8 cellular contexts compared by ENCODE assay signal in genomic region chr6:169589699-169590257, GRCh38.
DNase-seq lines count a peak whose midpoint lies in the region; ATAC-seq and TF ChIP-seq lines count a peak whose summit lies in the region.

No MANE protein-coding gene starts in this region.

- peak overlapping the region; percentile 32 for H3K27ac ChIP-seq in lower lobe of right lung

- ATAC-seq in activated T-cell treated with anti-CD3 and anti-CD28 coated beads, Interleukin-2, amount 50 U/mL, for 72 hours (replicated peaks in 1 of 2) = peak; percentile 98
- ATAC-seq in HG03025 (IDR thresholded peaks at IDR 0.05; ENCODE audit: low FRiP score, unreplicated experiment) (peak; percentile 87), lower lobe of right lung (peak; percentile 35 to 52), Right ventricle myocardium superior (ENCODE audit: poor library complexity) (no peak)

- H3K9me3 ChIP-seq in lower lobe of right lung = no peaks in the 10 kb centered on the region

- peaks cover 0 to 5% of the 10 kb centered on the region in 2 donors for H3K36me3 Mint-ChIP-seq in activated T-cell treated with anti-CD3 and anti-CD28 coated beads, Interleukin-2, amount 50 U/mL, for 72 hours (ENCODE audit: insufficient read depth in 2 of 2)
- peaks cover 7% of the 10 kb centered on the region for H3K36me3 Mint-ChIP-seq in type B pancreatic cell

- H3K4me3 Mint-ChIP-seq in activated T-cell treated with anti-CD3 and anti-CD28 coated beads, Interleukin-2, amount 50 U/mL, for 72 hours = peak overlapping the region; percentile 50 to 60
- no peak overlapping the region for H3K4me3 Mint-ChIP-seq in type B pancreatic cell

- peak overlapping the region; percentile 74 for H3K27ac Mint-ChIP-seq in activated T-cell treated with anti-CD3 and anti-CD28 coated beads, Interleukin-2, amount 50 U/mL, for 72 hours
- no peak overlapping the region for H3K27ac Mint-ChIP-seq in type B pancreatic cell

- H3K27me3 ChIP-seq in lower lobe of right lung (ENCODE audit: low read depth) = no peaks in the 10 kb centered on the region

- peak; percentile 12 to 27 for DNase-seq in activated T-cell treated with anti-CD3 and anti-CD28 coated beads, Interleukin-2, amount 50 U/mL, for 72 hours
- no peak for DNase-seq in activated T-cell treated with anti-CD3 and anti-CD28 coated beads, Interleukin-2, amount 50 U/mL, for 48 hours
- peak; percentile 79 for DNase-seq in SW480 (ENCODE audit: low spot score)
- DNase-seq in lower lobe of right lung = no peak
- no peak for DNase-seq in type B pancreatic cell (ENCODE audit: extremely low spot score, unreplicated experiment)
- DNase-seq in Right ventricle myocardium superior = no peak
- DNase-seq in nucleus accumbens (lab: John Stamatoyannopoulos, UW) = no peak

- H3K4me3 ChIP-seq in lower lobe of right lung = no peak overlapping the region

- peaks cover 28% of the 10 kb centered on the region for H3K4me1 Mint-ChIP-seq in activated T-cell treated with anti-CD3 and anti-CD28 coated beads, Interleukin-2, amount 50 U/mL, for 72 hours (ENCODE audit: low read depth)
- H3K4me1 Mint-ChIP-seq in type B pancreatic cell (ENCODE audit: unreplicated experiment) = no peaks in the 10 kb centered on the region

- no peaks in the 10 kb centered on the region for H3K27me3 Mint-ChIP-seq in activated T-cell treated with anti-CD3 and anti-CD28 coated beads, Interleukin-2, amount 50 U/mL, for 72 hours (ENCODE audit: low read depth)
- H3K27me3 Mint-ChIP-seq in type B pancreatic cell = no peaks in the 10 kb centered on the region

- H3K36me3 ChIP-seq in lower lobe of right lung = no peaks in the 10 kb centered on the region

- TF ChIP-seq CTCF in lower lobe of right lung (IDR thresholded peaks at IDR 0.05) (no peak), type B pancreatic cell (conservative IDR thresholded peaks at IDR 0.05) (no peak)

- H3K4me1 ChIP-seq in lower lobe of right lung = peaks cover 6% of the 10 kb centered on the region

- H3K9me3 Mint-ChIP-seq in activated T-cell treated with anti-CD3 and anti-CD28 coated beads, Interleukin-2, amount 50 U/mL, for 72 hours = peaks cover 0 to 3% of the 10 kb centered on the region in 2 donors
- H3K9me3 Mint-ChIP-seq in type B pancreatic cell = peaks cover 7% of the 10 kb centered on the region

- intact Hi-C loops in lower lobe of right lung (cut with DNase I) = no loop called here
- intact Hi-C loops in Right ventricle myocardium superior (cut with DNase I) = no loop called here

Comparison
In these comparisons a context has a peak if more than half of its experiments do, and no peak if none do; other contexts are left out.
1. DNase-seq: peak in activated T-cell treated with anti-CD3 and anti-CD28 coated beads, Interleukin-2, amount 50 U/mL, for 72 hours (2 of 2) and SW480 (single experiment); none in activated T-cell treated with anti-CD3 and anti-CD28 coated beads, Interleukin-2, amount 50 U/mL, for 48 hours (0 of 2), lower lobe of right lung (single experiment), type B pancreatic cell (single experiment), Right ventricle myocardium superior (single experiment) and nucleus accumbens (0 of 56).